1 cellular context compared by ENCODE assay signal in genomic region chr2:96287273-96287856, GRCh38.
TF ChIP-seq lines count a peak whose summit lies in the region.

No MANE protein-coding gene starts in this region.

TF ChIP-seq in HepG2, 621 proteins besides CTCF, POLR2A, EP300 and RAD21:
- TF ChIP-seq, protein P1, sequence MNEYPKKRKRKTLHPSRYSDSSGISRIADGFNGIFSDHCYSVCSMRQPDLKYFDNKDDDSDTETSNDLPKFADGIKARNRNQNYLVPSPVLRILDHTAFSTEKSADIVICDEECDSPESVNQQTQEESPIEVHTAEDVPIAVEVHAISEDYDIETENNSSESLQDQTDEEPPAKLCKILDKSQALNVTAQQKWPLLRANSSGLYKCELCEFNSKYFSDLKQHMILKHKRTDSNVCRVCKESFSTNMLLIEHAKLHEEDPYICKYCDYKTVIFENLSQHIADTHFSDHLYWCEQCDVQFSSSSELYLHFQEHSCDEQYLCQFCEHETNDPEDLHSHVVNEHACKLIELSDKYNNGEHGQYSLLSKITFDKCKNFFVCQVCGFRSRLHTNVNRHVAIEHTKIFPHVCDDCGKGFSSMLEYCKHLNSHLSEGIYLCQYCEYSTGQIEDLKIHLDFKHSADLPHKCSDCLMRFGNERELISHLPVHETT (CRISPR knock-in tag; conservative IDR thresholded peaks at IDR 0.05): no peak
- no peak for TF ChIP-seq SMARCC2 (IDR thresholded peaks at IDR 0.05)
- no peak for TF ChIP-seq GATAD1 (CRISPR knock-in tag; IDR thresholded peaks at IDR 0.05)
- no peak for TF ChIP-seq ZNF207 (IDR thresholded peaks at IDR 0.05; ENCODE audit: borderline replicate concordance)
- no peak for TF ChIP-seq FOXP4 (CRISPR knock-in tag; IDR thresholded peaks at IDR 0.05)
- no peak for TF ChIP-seq ZNF672 (CRISPR knock-in tag; IDR thresholded peaks at IDR 0.05)
- TF ChIP-seq RBFOX2 (IDR thresholded peaks at IDR 0.05; ENCODE audit: low read depth, low read length): 0 out of 2 replicates have a peak, but pooled peaks have one; percentile 7
- TF ChIP-seq ZNF44 (CRISPR knock-in tag; IDR thresholded peaks at IDR 0.05): no peak
- TF ChIP-seq ZFP37 (CRISPR knock-in tag; IDR thresholded peaks at IDR 0.05; ENCODE audit: borderline replicate concordance): no peak
- TF ChIP-seq MXI1 (IDR thresholded peaks at IDR 0.05; ENCODE audit: borderline replicate concordance, low read depth, low read length): 0 out of 3 replicates have a peak, but pooled peaks have one; percentile 5
